Comparison of ENCODE assay signal across 29 cellular contexts in genomic region chrX:23524467-23524866, GRCh38.
"Had no signal": no experiment of that assay in that cellular context is flagged by ENCODE, and none has a peak within 500 bp of the region (broad histone marks: within the 10 kb centered on the region; RNA-seq: fewer than 3 reads in every experiment).

No MANE protein-coding gene starts in this region.

- H3K27ac ChIP-seq: colonic mucosa, coronary artery, dorsolateral prefrontal cortex, epithelial cell of prostate, esophagus muscularis mucosa, esophagus squamous epithelium, foreskin keratinocyte, gastrocnemius medialis, gastroesophageal sphincter, heart left ventricle, heart right ventricle had no signal

- H3K4me3 Mint-ChIP-seq: dendritic cell treated with granulocyte-macrophage colony-stimulating factor and Interleukin-4, amounts not matched to agents 40 ng/mL and 50 ng/mL, for 4 days; effector memory CD8-positive, alpha-beta T cell; endodermal cell had no signal

- H3K27me3 ChIP-seq: colonic mucosa, esophagus muscularis mucosa, esophagus squamous epithelium, foreskin keratinocyte, gastrocnemius medialis, gastroesophageal sphincter, heart left ventricle had no signal

- H3K9me3 ChIP-seq: colonic mucosa, esophagus muscularis mucosa, esophagus squamous epithelium, gastroesophageal sphincter had no signal

- FAIRE-seq: colon, endometrium, endothelial cell of umbilical vein, frontal cortex had no signal

- DNase-seq: colonic mucosa; cortex of kidney; dermis blood vessel endothelial cell; dorsolateral prefrontal cortex; effector CD4-positive, alpha-beta T cell; effector CD8-positive, alpha-beta T cell; effector memory CD4-positive, alpha-beta T cell; effector memory CD8-positive, alpha-beta T cell; endodermal cell; erythroblast; esophagus squamous epithelium; foreskin fibroblast; foreskin keratinocyte; foreskin melanocyte; gastrocnemius medialis; glutamatergic neuron; head of caudate nucleus; heart left ventricle; heart right ventricle had no signal

- H3K9me3 Mint-ChIP-seq: effector memory CD8-positive, alpha-beta T cell had no signal

- H3K4me3 ChIP-seq: colonic mucosa, coronary artery, dorsolateral prefrontal cortex, esophagus muscularis mucosa, esophagus squamous epithelium, gastrocnemius medialis, gastroesophageal sphincter, heart left ventricle, heart right ventricle had no signal

- H3K4me1 ChIP-seq: colonic mucosa, esophagus muscularis mucosa, esophagus squamous epithelium, foreskin keratinocyte, gastrocnemius medialis, gastroesophageal sphincter, heart left ventricle, heart right ventricle had no signal

- ATAC-seq: effector memory CD8-positive, alpha-beta T cell; esophagus mucosa; foreskin keratinocyte; gastrocnemius medialis; gastroesophageal sphincter; heart left ventricle; heart right ventricle had no signal

- H3K4me1 Mint-ChIP-seq: endodermal cell had no signal

- H3K36me3 ChIP-seq: colonic mucosa, esophagus muscularis mucosa, esophagus squamous epithelium, gastrocnemius medialis, gastroesophageal sphincter, heart left ventricle, heart right ventricle had no signal

- H3K27ac Mint-ChIP-seq: dendritic cell treated with granulocyte-macrophage colony-stimulating factor and Interleukin-4, amounts not matched to agents 40 ng/mL and 50 ng/mL, for 4 days; effector memory CD8-positive, alpha-beta T cell; endodermal cell had no signal

- H3K27me3 Mint-ChIP-seq: dendritic cell treated with granulocyte-macrophage colony-stimulating factor and Interleukin-4, amounts not matched to agents 40 ng/mL and 50 ng/mL, for 4 days had no signal
